Comparison of ENCODE assay signal across 20 cellular contexts in the genomic region with DNA sequence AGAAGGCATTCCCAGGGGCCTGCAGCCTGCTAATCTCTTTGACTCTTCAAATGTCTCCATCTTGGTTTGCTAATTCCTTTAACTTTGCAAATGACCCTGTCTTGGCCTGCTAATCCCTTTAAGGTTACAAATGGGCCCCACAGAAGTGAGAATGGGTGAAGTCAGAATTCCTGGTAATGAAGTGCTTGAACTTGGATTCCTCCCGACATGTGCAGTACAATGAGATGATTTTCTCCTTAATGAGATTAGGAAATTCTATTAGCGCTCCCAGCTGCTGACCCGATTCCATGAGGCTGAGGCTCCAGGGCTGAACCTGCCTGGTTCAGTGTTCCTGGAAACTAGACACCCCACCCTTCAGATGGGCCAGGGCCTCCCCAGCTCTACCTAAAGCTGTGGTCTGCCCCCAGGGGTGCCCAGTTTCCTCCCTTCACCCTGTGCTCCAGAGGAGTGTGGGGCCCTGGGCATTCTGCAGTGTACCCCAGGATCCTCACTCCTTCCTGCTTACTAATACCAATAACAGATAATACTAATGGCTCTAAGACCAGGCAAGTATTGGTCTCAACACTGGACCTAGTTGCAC. TPM values are rescaled to one million over a fixed set of nuclear protein-coding genes. Genes with fewer than 3 reads are reported as not detected.
DNase-seq lines count a peak whose midpoint lies in the region; ATAC-seq and TF ChIP-seq lines count a peak whose summit lies in the region.
"Had no signal": no experiment of that assay in that cellular context is flagged by ENCODE, and none has a peak within 500 bp of the region (broad histone marks: within the 10 kb centered on the region; RNA-seq: fewer than 3 reads in every experiment).

No MANE protein-coding gene starts in this region.

- peaks cover 10% of the 10 kb centered on the region for H3K9me3 Mint-ChIP-seq in neural progenitor cell

- H3K4me2 ChIP-seq in neural progenitor cell: no peak overlapping the region
- H3K4me2 ChIP-seq: BLaER1, PC-9 had no signal

- no peak for TF ChIP-seq POLR2A in uterus (IDR thresholded peaks at IDR 0.05)

- peak; percentile 44 for DNase-seq in cardiac septum (ENCODE audit: low spot score)
- no peak for DNase-seq in right atrium auricular region (ENCODE audit: low spot score)
- peak; percentile 30 for DNase-seq in neural progenitor cell (ENCODE audit: low spot score)
- DNase-seq in ACHN: no peak
- DNase-seq in uterus: no peak
- DNase-seq in activated CD4-positive, CD25-positive, alpha-beta regulatory T cell (lab: John Stamatoyannopoulos, UW): no peak
- DNase-seq in NAMALWA (ENCODE audit: low spot score): no peak
- DNase-seq: 8988T; Calu3; CD4-positive, alpha-beta memory T cell; DMS79; KBM-7; NCI-H1105 treated with DMSO at 0.1 percent for 48 hours; NCI-H1694; NCI-H2081 treated with DMSO at 0.1 percent for 48 hours; NCI-H774; PC-9 had no signal

- peaks cover 90% of the 10 kb centered on the region for H3K36me3 ChIP-seq in right atrium auricular region
- H3K36me3 ChIP-seq in neural progenitor cell: no peaks in the 10 kb centered on the region
- H3K36me3 ChIP-seq in uterus: no peaks in the 10 kb centered on the region
- H3K36me3 ChIP-seq: BLaER1 had no signal

- H3F3A ChIP-seq in neural progenitor cell (ENCODE audit: low read depth): peaks cover 6% of the 10 kb centered on the region

- no peaks in the 10 kb centered on the region for H3K27me3 ChIP-seq in right atrium auricular region
- no peaks in the 10 kb centered on the region for H3K27me3 ChIP-seq in neural progenitor cell
- no peaks in the 10 kb centered on the region for H3K27me3 ChIP-seq in uterus
- H3K27me3 ChIP-seq: BLaER1 had no signal

- intact Hi-C loops in cardiac septum (cut with DNase I) (no loop called here), uterus (cut with DNase I; ENCODE audit: low total_unique reads) (no loop called here)

- TF ChIP-seq CTCF in right atrium auricular region (IDR thresholded peaks at IDR 0.05) (no peak), neural progenitor cell (IDR thresholded peaks at IDR 0.05) (no peak), uterus (IDR thresholded peaks at IDR 0.05) (no peak)

- no peak overlapping the region for H2AFZ ChIP-seq in neural progenitor cell (replicated peaks)
- H2AFZ ChIP-seq: PC-9 had no signal

- H3K27ac ChIP-seq in right atrium auricular region: no peak overlapping the region
- no peak overlapping the region for H3K27ac ChIP-seq in neural progenitor cell
- H3K27ac ChIP-seq in uterus: no peak overlapping the region
- H3K27ac ChIP-seq: BLaER1, PC-9 had no signal

- ATAC-seq in SK-N-SH treated with all-trans-retinoic acid at 6 μM for 48 hours: no peak
- ATAC-seq: HepG2 had no signal

- no peaks in the 10 kb centered on the region for H4K20me1 ChIP-seq in neural progenitor cell (ENCODE audit: low read depth)
- H4K20me1 ChIP-seq: BLaER1 had no signal

- H3K36me3 Mint-ChIP-seq in neural progenitor cell: no peaks in the 10 kb centered on the region
- H3K36me3 Mint-ChIP-seq: CD4-positive, alpha-beta memory T cell had no signal

- H3K4me3 ChIP-seq in right atrium auricular region (no peak overlapping the region), neural progenitor cell (no peak overlapping the region), uterus (no peak overlapping the region)
- H3K4me3 ChIP-seq: BLaER1, PC-9 had no signal

- H3K27ac Mint-ChIP-seq in neural progenitor cell: no peak overlapping the region
- H3K27ac Mint-ChIP-seq: CD4-positive, alpha-beta memory T cell had no signal

- H3K79me2 ChIP-seq in neural progenitor cell (ENCODE audit: low read depth): no peaks in the 10 kb centered on the region

- H3K4me1 ChIP-seq in right atrium auricular region (no peaks in the 10 kb centered on the region), neural progenitor cell (peaks cover 7% of the 10 kb centered on the region), uterus (no peaks in the 10 kb centered on the region)

- H3K4me1 Mint-ChIP-seq in neural progenitor cell: peaks cover 25% of the 10 kb centered on the region
- H3K4me1 Mint-ChIP-seq: CD4-positive, alpha-beta memory T cell had no signal

- no peak overlapping the region for H3K4me3 Mint-ChIP-seq in neural progenitor cell
- H3K4me3 Mint-ChIP-seq: CD4-positive, alpha-beta memory T cell had no signal

- no peaks in the 10 kb centered on the region for H3K9me3 ChIP-seq in right atrium auricular region
- no peaks in the 10 kb centered on the region for H3K9me3 ChIP-seq in neural progenitor cell (ENCODE audit: low read depth)
- H3K9me3 ChIP-seq in uterus: no peaks in the 10 kb centered on the region
- H3K9me3 ChIP-seq: BLaER1 had no signal

- no peak overlapping the region for H3K9ac ChIP-seq in neural progenitor cell
- H3K9ac ChIP-seq: BLaER1 had no signal

- peaks cover 60% of the 10 kb centered on the region for H3K27me3 Mint-ChIP-seq in neural progenitor cell (ENCODE audit: insufficient read depth, low read depth)

- in situ Hi-C loops in ACHN (cut with HindIII; ENCODE audit: low pct_ligation_motif_present, low pct_unique_long_range_greater_than_20kb, low sequenced_read_pairs): no loop called here

TF ChIP-seq in SK-N-SH treated with all-trans-retinoic acid at 6 μM for 48 hours, 23 proteins besides CTCF, POLR2A, EP300 and RAD21:
- TF ChIP-seq TCF4 (CRISPR knock-in tag; IDR thresholded peaks at IDR 0.05; ENCODE audit: borderline replicate concordance) (peak; percentile 36; the same call in 1 of the 2 replicates), ARNTL (CRISPR knock-in tag; IDR thresholded peaks at IDR 0.05; ENCODE audit: borderline replicate concordance, low read depth) (no peak)

RNA-seq across cellular contexts. Expression of a gene that starts 47.4 kb away (rescaled TPM):
- total RNA-seq in cardiac septum: 166 TPM
- 100 to 1,000 TPM; 102 to 118 TPM for total RNA-seq in right atrium auricular region
- total RNA-seq in neural progenitor cell (ENCODE audit: low replicate concordance): 3.9 and 4.6 TPM in 2 replicates
- 1 to 10 TPM in 2 of 4 donors, under 1 TPM in 1, not detected in 1; under 0.01 to 3.2 (median 1.6) TPM for total RNA-seq in uterus
- total RNA-seq: HepG2 had no signal

Comparison
In these comparisons a context has a peak if more than half of its experiments do, and no peak if none do; other contexts are left out.
1. DNase-seq: peak in cardiac septum (single experiment) and neural progenitor cell (single experiment); none in right atrium auricular region (single experiment), ACHN (single experiment), uterus (0 of 2), activated CD4-positive, CD25-positive, alpha-beta regulatory T cell (0 of 4) and NAMALWA (single experiment).
2. RNA of a gene that starts 47.4 kb away (total RNA-seq): 166 TPM in cardiac septum (single experiment) and 102 to 118 TPM in right atrium auricular region; 3.9 to 4.6 TPM in neural progenitor cell and under 0.01 to 3.2 TPM in uterus; every median in the first group is over 10 times any median in the second.